ENCODE assay signal across 20 cellular contexts in genomic region chr15:73888224-73889041, GRCh38. TPM values are rescaled to one million over a fixed set of nuclear protein-coding genes. Genes with fewer than 3 reads are reported as not detected.
DNase-seq lines count a peak whose midpoint lies in the region; ATAC-seq, FAIRE-seq and TF ChIP-seq lines count a peak whose summit lies in the region.
"Had no signal": no experiment of that assay in that cellular context is flagged by ENCODE, and none has a peak within 500 bp of the region (broad histone marks: within the 10 kb centered on the region; RNA-seq: fewer than 3 reads in every experiment).

No MANE protein-coding gene starts in this region.

- no peak for TF ChIP-seq POLR2A in H1 (IDR thresholded peaks at IDR 0.05; ENCODE audit: control extremely low read depth in 1 of 2, low read depth in 2 of 2, low read length in 2 of 2)

- no peak overlapping the region for H4K8ac ChIP-seq in H1 (ENCODE audit: extremely low read depth, insufficient read depth, low read length)

- no peak overlapping the region for H3K27ac ChIP-seq in H1 (ENCODE audit: low read depth, low read length)
- H3K27ac ChIP-seq: 22Rv1 had no signal

- no peak overlapping the region for H2AFZ ChIP-seq in H1 (ENCODE audit: low read length)

- H3K36me3 ChIP-seq in H1 (ENCODE audit: control insufficient read depth in 2 of 4, insufficient read depth in 4 of 4, low read length in 3 of 4): no peaks in the 10 kb centered on the region
- H3K36me3 ChIP-seq: HAP-1 had no signal

- no peak overlapping the region for H3K56ac ChIP-seq in H1 (replicated peaks; ENCODE audit: insufficient read length, low read depth, low read length)

- peak; percentile 3 for DNase-seq in activated CD4-positive, CD25-positive, alpha-beta regulatory T cell treated with anti-CD3 and anti-CD28 coated beads, Interleukin-2, amount 50 U/mL, for 72 hours
- DNase-seq in activated CD4-positive, CD25-positive, alpha-beta regulatory T cell (lab: John Stamatoyannopoulos, UW): no peak
- DNase-seq in RPMI8226 (peak; percentile 38), H1 (ENCODE audit: low read depth in 1 of 2, low spot score in 2 of 2) (no peak), sciatic nerve (ENCODE audit: low spot score) (peak; percentile 28), C1 segment of cervical spinal cord (lab: John Stamatoyannopoulos, UW) (no peak), NCI-H1417 treated with DMSO at 0.1 percent for 48 hours (lab: John Stamatoyannopoulos, UW) (no peak)
- DNase-seq: CD8-positive, alpha-beta memory T cell; DND-41; GDM1; GOT3; HFFc6 had no signal

- H3K79me2 ChIP-seq in H1 (ENCODE audit: control insufficient read depth in 1 of 2, insufficient read depth in 2 of 2, low read length in 2 of 2): no peaks in the 10 kb centered on the region

- H4K91ac ChIP-seq in H1 (replicated peaks; ENCODE audit: insufficient read length, low read length): no peak overlapping the region

- intact Hi-C loops in sciatic nerve (cut with DNase I): loop anchor here (1.0 kb wide), 1 partner anchor 21 kb away; no protein-coding TSS in a partner anchor

- no peak overlapping the region for H2BK15ac ChIP-seq in H1 (ENCODE audit: low read length)

- H2AK5ac ChIP-seq in H1 (ENCODE audit: low read depth, low read length): 0 out of 2 replicates have a peak overlapping the region, but pooled peaks have one; percentile 24

- H3K4ac ChIP-seq in H1 (replicated peaks; ENCODE audit: insufficient read length, low read depth, low read length): no peak overlapping the region

- no peak for TF ChIP-seq RAD21 in H1 (IDR thresholded peaks at IDR 0.05 in 1 of 2, conservative IDR thresholded peaks at IDR 0.05 in 1 of 2; ENCODE audit: low read depth in 2 of 2, low read length in 2 of 2)

- H3K18ac ChIP-seq in H1 (ENCODE audit: extremely low read depth, low read length): no peak overlapping the region

- H2BK5ac ChIP-seq in H1 (ENCODE audit: low read depth, low read length): no peak overlapping the region

- no peaks in the 10 kb centered on the region for H3K9me3 ChIP-seq in H1 (ENCODE audit: insufficient read depth in 2 of 2, low read depth in 1 of 2, low read length in 1 of 2)
- H3K9me3 ChIP-seq: Caco-2 had no signal

- no peaks in the 10 kb centered on the region; a peak in 1 of 7 replicates for H3K27me3 ChIP-seq in H1 (replicated peaks in 1 of 4; ENCODE audit: control insufficient read depth in 3 of 4, extremely low read depth in 1 of 4, insufficient read depth in 3 of 4, low read length in 3 of 4)

- H3K4me1 ChIP-seq in H1 (replicated peaks in 1 of 4; ENCODE audit: control insufficient read depth in 3 of 4, insufficient read depth in 4 of 4, low read length in 3 of 4): no peaks in the 10 kb centered on the region
- H3K4me1 ChIP-seq: Caco-2, HAP-1 had no signal

- H3K9ac ChIP-seq in H1 (replicated peaks in 1 of 4; ENCODE audit: extremely low read depth in 1 of 4, low read depth in 3 of 4, low read length in 3 of 4): no peak overlapping the region

- H3K23ac ChIP-seq in H1 (ENCODE audit: insufficient read length): no peak overlapping the region

- no peak for TF ChIP-seq EP300 in H1 (IDR thresholded peaks at IDR 0.05; ENCODE audit: borderline replicate concordance in 1 of 2, low read depth in 2 of 2, low read length in 2 of 2)

- no peak overlapping the region for H2BK120ac ChIP-seq in H1 (replicated peaks; ENCODE audit: low read depth, low read length)

- H4K20me1 ChIP-seq in H1 (replicated peaks in 1 of 2; ENCODE audit: control insufficient read depth in 1 of 2, insufficient read depth in 2 of 2, low read length in 2 of 2): no peaks in the 10 kb centered on the region

- WGBS in H1 (ENCODE audit: extremely low coverage in 1 of 2, insufficient coverage in 1 of 2, insufficient read length in 1 of 2, insufficient replicate concordance in 2 of 2, low coverage in 1 of 2, low lambda C conversion rate in 2 of 2, missing lambda C conversion rate in 1 of 2), 2 experiments: 81 to 100% methylated on average over 1 to 10 of the region's 10 CpGs

- no peak overlapping the region for H3K4me2 ChIP-seq in H1 (ENCODE audit: insufficient read depth in 1 of 2, low read depth in 2 of 2, low read length in 2 of 2)

- H4K5ac ChIP-seq in H1 (ENCODE audit: insufficient read length, low read depth, low read length): no peak overlapping the region

- CTCF ChIA-PET in H1 (lab: Charles Lee; ENCODE audit: partially characterized antibody): interaction anchor here (0.7 to 4.8 kb wide), 13 partner anchors 9 to 184 kb away, joined by 3 to 31 read pairs (median 4); partner anchors contain the start of gene TBC1D21

- H3K14ac ChIP-seq in H1 (ENCODE audit: insufficient read length): no peak overlapping the region

- POLR2A ChIA-PET in H1 (lab: Charles Lee; ENCODE audit: partially characterized antibody): no interaction called here

- no peaks in the 10 kb centered on the region for H3K23me2 ChIP-seq in H1 (ENCODE audit: low read depth, low read length)

- no peak for TF ChIP-seq CTCF in H1 (IDR thresholded peaks at IDR 0.05; ENCODE audit: control extremely low read depth in 1 of 3, insufficient read depth in 1 of 3, low read depth in 1 of 3, low read length in 3 of 3)

- H2BK20ac ChIP-seq in H1 (ENCODE audit: low read length): no peak overlapping the region

- no peak for FAIRE-seq in H1 (lab: Jason Lieb, UNC)
- FAIRE-seq: GM12892 had no signal

- H3K4me3 ChIP-seq in H1 (ENCODE audit: extremely low read depth in 1 of 4, insufficient read depth in 2 of 4, low read depth in 3 of 4, low read length in 4 of 4): no peak overlapping the region
- H3K4me3 ChIP-seq: HAP-1 had no signal

- no peak overlapping the region for H2BK12ac ChIP-seq in H1 (ENCODE audit: low read depth, low read length)

- no peak for ATAC-seq in sciatic nerve
- ATAC-seq in HG02973 (IDR thresholded peaks at IDR 0.05; ENCODE audit: unreplicated experiment): no peak

- H3K79me1 ChIP-seq in H1 (ENCODE audit: low read depth, low read length): no peaks in the 10 kb centered on the region

TF ChIP-seq in H1, 55 proteins besides CTCF, POLR2A, EP300 and RAD21 (continues in another document):
- TF ChIP-seq RFX5 (IDR thresholded peaks at IDR 0.05; ENCODE audit: borderline replicate concordance, low read depth, low read length): no peak

RNA-seq across cellular contexts. Expression of gene TBC1D21, which starts 15.1 kb away (rescaled TPM):
- not detected in 2 replicates for total RNA-seq in H1 (2021; fragmentation: NEBNext Ultra II Directional; extraction: Animal tissue kit (Norgen Biotek cat#: 25700))
- polyA plus RNA-seq in H1 (2011; rRNA removed): not detected in 2 replicates
- not detected for polyA plus RNA-seq in H1 (2011; cell fraction: cytosol; rRNA removed)
- polyA plus RNA-seq in H1 (2011; cell fraction: nucleus; rRNA removed): not detected
- polyA plus RNA-seq in H1 (2012, experiment 1 of 2): not detected in 4 replicates
- not detected for polyA plus RNA-seq in H1 (2012, experiment 2 of 2)
- polyA plus RNA-seq in H1 (2013, experiment 1 of 2): not detected
- polyA plus RNA-seq in H1 (2013, experiment 2 of 2): not detected
- polyA minus RNA-seq in H1 (2011; rRNA and poly(A)+ RNA removed): not detected in 2 replicates
- not detected for polyA minus RNA-seq in H1 (2011; cell fraction: cytosol; rRNA and poly(A)+ RNA removed)
- not detected for polyA minus RNA-seq in H1 (2011; cell fraction: nucleus; rRNA and poly(A)+ RNA removed)
- total RNA-seq in sciatic nerve: not detected
- total RNA-seq: A673; Caco-2; CD8-positive, alpha-beta memory T cell; HFFc6; HT-29 had no signal
- polyA plus RNA-seq: BJ; CD8-positive, alpha-beta memory T cell had no signal

RNA-seq across cellular contexts. Expression of gene LOXL1, which starts 37.8 kb away (rescaled TPM):
- total RNA-seq in H1 (2021; fragmentation: NEBNext Ultra II Directional; extraction: Animal tissue kit (Norgen Biotek cat#: 25700)): 8.1 and 9.3 TPM in 2 replicates
- 14.4 and 22.7 TPM in 2 replicates for polyA plus RNA-seq in H1 (2011; rRNA removed)
- 13.3 TPM for polyA plus RNA-seq in H1 (2011; cell fraction: cytosol; rRNA removed)
- polyA plus RNA-seq in H1 (2011; cell fraction: nucleus; rRNA removed): 25.7 TPM
- 6.5 to 22.3 TPM (median 16.9 TPM) in 4 replicates for polyA plus RNA-seq in H1 (2012, experiment 1 of 2)
- 32.8 TPM for polyA plus RNA-seq in H1 (2012, experiment 2 of 2)
- 29.6 TPM for polyA plus RNA-seq in H1 (2013, experiment 1 of 2)
- polyA plus RNA-seq in H1 (2013, experiment 2 of 2): 31.4 TPM
- polyA minus RNA-seq in H1 (2011; rRNA and poly(A)+ RNA removed): 11.7 and 13.9 TPM in 2 replicates
- polyA minus RNA-seq in H1 (2011; cell fraction: cytosol; rRNA and poly(A)+ RNA removed): 14.2 TPM
- 11.9 TPM for polyA minus RNA-seq in H1 (2011; cell fraction: nucleus; rRNA and poly(A)+ RNA removed)
- 16.6 TPM for total RNA-seq in sciatic nerve

Comparison
In these comparisons a context has a peak if more than half of its experiments do, and no peak if none do; other contexts are left out.
1. DNase-seq: peak in activated CD4-positive, CD25-positive, alpha-beta regulatory T cell treated with anti-CD3 and anti-CD28 coated beads, Interleukin-2, amount 50 U/mL, for 72 hours (single experiment), RPMI8226 (single experiment) and sciatic nerve (single experiment); none in activated CD4-positive, CD25-positive, alpha-beta regulatory T cell (0 of 4), H1 (0 of 2), C1 segment of cervical spinal cord (0 of 14) and NCI-H1417 treated with DMSO at 0.1 percent for 48 hours (single experiment).